Comparison of ENCODE assay signal across 8 cellular contexts in the genomic region with DNA sequence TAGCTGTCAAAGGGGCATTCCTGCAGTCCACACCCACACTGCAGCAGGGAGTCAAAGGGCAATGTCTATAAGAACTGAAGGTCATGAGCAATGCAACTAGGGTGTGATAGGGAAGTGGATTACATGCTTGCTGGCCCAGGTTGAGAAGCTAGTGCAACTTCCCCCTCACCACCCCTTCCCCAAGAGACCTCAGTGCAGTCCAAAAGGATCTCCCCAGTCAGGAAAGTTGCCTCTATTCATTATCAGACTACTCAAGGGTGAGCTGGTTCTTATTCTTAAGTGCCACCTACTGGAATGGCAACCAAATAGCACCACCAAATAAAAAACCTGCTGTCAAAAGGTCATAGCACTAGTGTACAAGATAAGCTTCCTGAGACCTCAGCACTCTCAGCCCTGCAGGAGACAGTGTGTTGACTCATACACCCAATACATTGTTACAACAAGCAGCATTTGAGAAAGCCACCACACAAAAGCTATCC.
DNase-seq lines count a peak whose midpoint lies in the region; ATAC-seq and TF ChIP-seq lines count a peak whose summit lies in the region.

No MANE protein-coding gene starts in this region.

- no peaks in the 10 kb centered on the region for H3F3A ChIP-seq in DOHH2 (ENCODE audit: control insufficient read depth, insufficient read depth)

- no peaks in the 10 kb centered on the region for H3K36me3 ChIP-seq in DOHH2 (ENCODE audit: control insufficient read depth, low read length)

- H4K20me1 ChIP-seq in DOHH2 (ENCODE audit: control insufficient read depth, insufficient read depth, low read depth, low read length): no peaks in the 10 kb centered on the region

- no peaks in the 10 kb centered on the region for H3K27me3 ChIP-seq in DOHH2 (ENCODE audit: control insufficient read depth, low read length)

- no peaks in the 10 kb centered on the region for H3K79me2 ChIP-seq in DOHH2 (ENCODE audit: control insufficient read depth, low read length)

- H3K9me3 ChIP-seq in DOHH2 (ENCODE audit: control insufficient read depth, insufficient read depth, low read length): no peaks in the 10 kb centered on the region

- no peak overlapping the region for H3K4me3 ChIP-seq in DOHH2 (ENCODE audit: low read length)

- peak; percentile 83 for DNase-seq in NOMO-1 treated with DMSO at 0.1 percent for 48 hours (lab: John Stamatoyannopoulos, UW; ENCODE audit: unreplicated experiment)
- DNase-seq in foreskin melanocyte: peak; percentile 8

- peak; percentile 81 for TF ChIP-seq CTCF in DOHH2 (IDR thresholded peaks at IDR 0.05; ENCODE audit: low read depth, low read length, poor library complexity, severe bottlenecking)

- H3K4me2 ChIP-seq in DOHH2 (ENCODE audit: low read length): no peak overlapping the region

- ATAC-seq in GM21737 (IDR thresholded peaks at IDR 0.05; ENCODE audit: unreplicated experiment) (peak; percentile 65), HG03196 (IDR thresholded peaks at IDR 0.05; ENCODE audit: unreplicated experiment) (no peak), HG03095 (IDR thresholded peaks at IDR 0.05; ENCODE audit: unreplicated experiment) (no peak), GM19324 (IDR thresholded peaks at IDR 0.05; ENCODE audit: low FRiP score, unreplicated experiment) (no peak)
- no peak for ATAC-seq in activated CD4-positive, CD25-positive, alpha-beta regulatory T cell treated with anti-CD3 and anti-CD28 coated beads, Interleukin-2, amount 50 U/mL, for 24 hours

- peaks cover 6% of the 10 kb centered on the region; the same call in 1 of the 2 replicates for H3K4me1 ChIP-seq in DOHH2 (ENCODE audit: control insufficient read depth, low read length)

- no peaks in the 10 kb centered on the region for H3K9me2 ChIP-seq in DOHH2 (replicated peaks; ENCODE audit: control insufficient read depth, low read length)

- no peak overlapping the region for H3K27ac ChIP-seq in DOHH2 (ENCODE audit: low read depth, low read length)
